In the genomic region with DNA sequence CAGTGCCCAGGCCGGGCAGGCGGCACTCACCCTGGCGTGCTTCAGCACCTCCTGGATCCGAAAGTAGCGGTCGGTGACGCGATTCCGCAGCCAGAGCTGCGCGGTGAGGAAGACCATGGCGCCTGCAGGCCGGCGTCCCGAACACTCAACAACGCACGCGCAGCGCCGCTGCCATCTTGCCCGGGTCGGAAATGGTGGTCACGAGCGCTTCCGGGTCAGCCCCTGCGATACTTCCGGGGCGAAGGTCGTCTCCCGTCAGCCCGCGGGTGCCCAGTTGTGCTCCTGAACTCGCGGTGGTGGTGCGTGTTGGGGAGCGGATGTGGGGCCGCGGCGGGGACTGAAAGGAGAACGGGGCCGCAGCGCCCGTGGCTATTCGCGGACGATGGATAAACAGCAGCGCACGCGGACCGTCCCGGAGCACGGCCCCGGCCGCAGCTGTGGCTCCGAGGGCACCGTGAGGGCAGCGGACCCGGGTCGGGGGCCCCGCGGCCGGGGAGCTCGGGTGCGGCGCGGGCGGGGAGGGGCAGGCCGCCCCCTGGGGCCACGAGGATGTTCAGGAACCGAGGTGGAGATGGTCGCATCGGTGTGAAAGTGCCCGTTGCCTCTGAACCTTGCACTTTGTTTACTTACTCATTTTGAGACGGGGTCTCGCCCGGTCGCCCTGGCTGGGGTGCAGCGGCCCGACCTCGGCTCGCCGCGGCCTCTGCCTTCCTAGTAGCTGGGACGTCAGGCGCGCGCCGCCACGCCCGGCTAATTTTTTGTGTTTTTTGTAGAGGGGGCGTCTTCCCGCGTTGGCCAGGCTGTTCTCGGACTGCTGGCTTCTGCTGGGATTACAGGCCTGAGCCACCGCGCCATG, we compare ENCODE assay signal across 8 cellular contexts. TPM values are rescaled to one million over a fixed set of nuclear protein-coding genes. Genes with fewer than 3 reads are reported as not detected.
DNase-seq lines count a peak whose midpoint lies in the region; TF ChIP-seq lines count a peak whose summit lies in the region.

A gene (minus strand): TSS at position 193 of the 856 bp plus-strand sequence. CDS start 76 bp downstream, at position 117.

- H3K4me1 ChIP-seq in effector memory CD4-positive, alpha-beta T cell (ENCODE audit: control insufficient read depth, insufficient read depth, low read length, poor library complexity, severe bottlenecking): peaks cover 15% of the 10 kb centered on the region

- peak within 1 kb of the TSS; percentile 97 for H3K4me3 ChIP-seq in effector memory CD4-positive, alpha-beta T cell (ENCODE audit: insufficient read depth, low read depth, low read length, poor library complexity, severe bottlenecking)

- TF ChIP-seq CTCF in GM20000 (IDR thresholded peaks at IDR 0.05; ENCODE audit: extremely low read depth, missing control alignments): no peak

- no peaks in the 10 kb centered on the region for H3K27me3 ChIP-seq in effector memory CD4-positive, alpha-beta T cell (replicated peaks; ENCODE audit: control insufficient read depth, insufficient read depth, low read length, poor library complexity, severe bottlenecking)

- H3K9me3 ChIP-seq in effector memory CD4-positive, alpha-beta T cell (ENCODE audit: control insufficient read depth, low read length): no peaks in the 10 kb centered on the region

- DNase-seq in COLO668 (lab: John Stamatoyannopoulos, UW; ENCODE audit: unreplicated experiment): peak; percentile 99
- peak; percentile 99 for DNase-seq in GM20000 (ENCODE audit: low spot score)
- peak; percentile 93 for DNase-seq in HT-29 (ENCODE audit: low spot score)
- DNase-seq in NK-92 treated with Interleukin-12 subunit alpha and Interleukin-12 subunit beta, amount 100 ng/mL, for 24 hours (lab: John Stamatoyannopoulos, UW): peak; percentile 92
- DNase-seq in activated CD8-positive, alpha-beta memory T cell treated with anti-CD3 and anti-CD28 coated beads for 24 hours: peak; percentile 97
- peak; percentile 91 to 95 (median 94) for DNase-seq in effector memory CD4-positive, alpha-beta T cell
- peak; percentile 95 for DNase-seq in medulla oblongata (ENCODE audit: extremely low spot score)
- peak; percentile 93 for DNase-seq in stimulated activated CD8-positive, alpha-beta memory T cell treated with anti-CD3 and anti-CD28 coated beads, Interleukin-12 subunit alpha, Interleukin-12 subunit beta, amount 100 ng/mL, for 1 hour (ENCODE audit: low read depth)

- H3K36me3 ChIP-seq in effector memory CD4-positive, alpha-beta T cell (ENCODE audit: control insufficient read depth, insufficient read depth, low read length): peaks cover 24% of the 10 kb centered on the region

- peak within 1 kb of the TSS; percentile 84 for H3K27ac ChIP-seq in effector memory CD4-positive, alpha-beta T cell (ENCODE audit: insufficient read depth, low read length, poor library complexity, severe bottlenecking)

RNA-seq across cellular contexts. Expression of the gene that starts here (rescaled TPM):
- total RNA-seq in HT-29 (2014; rRNA removed; shearing (Covaris generic)): 235 and 276 TPM in 2 replicates

Comparison
In these comparisons a context has a peak if more than half of its experiments do, and no peak if none do; other contexts are left out.
1. Peak in every context shown above with its lines: DNase-seq, H3K4me3 ChIP-seq and H3K27ac ChIP-seq.